ENCODE assay signal across 31 cellular contexts in the genomic region with DNA sequence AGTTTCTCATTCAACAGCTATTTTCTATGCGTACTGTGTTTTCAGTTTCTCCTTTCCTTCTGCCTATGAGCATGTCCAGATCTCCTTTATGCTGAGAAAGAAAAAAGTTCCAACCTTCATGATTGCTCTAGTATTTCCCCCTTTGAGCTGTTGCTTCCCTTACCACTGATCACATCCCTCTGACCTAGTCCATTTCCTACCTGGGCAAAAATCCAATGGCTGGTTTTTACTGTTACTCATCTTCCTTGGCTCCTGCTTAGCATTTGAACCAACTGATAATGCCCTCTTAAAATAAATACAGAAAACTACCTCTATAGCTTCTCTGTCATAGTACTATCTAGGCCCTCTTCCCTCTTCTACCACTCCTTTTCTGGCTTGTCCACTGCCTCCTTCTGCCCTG. TPM values are rescaled to one million over a fixed set of nuclear protein-coding genes. Genes with fewer than 3 reads are reported as not detected.
"Had no signal": no experiment of that assay in that cellular context is flagged by ENCODE, and none has a peak within 500 bp of the region (broad histone marks: within the 10 kb centered on the region; RNA-seq: fewer than 3 reads in every experiment).

No MANE protein-coding gene starts in this region.

- H3K27me3 Mint-ChIP-seq: activated CD8-positive, alpha-beta T cell treated with anti-CD3 and anti-CD28 coated beads for 36 hours; activated naive CD4-positive, alpha-beta T cell treated with anti-CD3 and anti-CD28 coated beads, Interleukin-2, amount 10 ng/mL, durations not matched to agents 7 days and 5 days; memory B cell; stimulated activated memory B cell treated with anti-CD40 and anti-IgM and Interleukin-4, amounts not matched to agents 10 μg/mL and 1 μg/mL and 100 μg/mL, for 72 hours had no signal

- H3K27ac ChIP-seq: cardiac muscle cell, epithelial cell of prostate, right lobe of liver, stomach, suprapubic skin, tibial nerve, WERI-Rb-1 had no signal

- H3K4me3 Mint-ChIP-seq: activated CD4-positive, alpha-beta T cell treated with anti-CD3 and anti-CD28 coated beads, Interleukin-2, amount 10 ng/mL, durations not matched to agents 7 days and 5 days; activated CD8-positive, alpha-beta memory T cell treated with anti-CD3 and anti-CD28 coated beads, Interleukin-2, amount 10 ng/mL, durations not matched to agents 7 days and 5 days; activated CD8-positive, alpha-beta T cell treated with anti-CD3 and anti-CD28 coated beads for 36 hours; activated naive CD4-positive, alpha-beta T cell treated with anti-CD3 and anti-CD28 coated beads, Interleukin-2, amount 10 ng/mL, durations not matched to agents 7 days and 5 days; memory B cell; nephron; stimulated activated memory B cell treated with anti-CD40 and anti-IgM and Interleukin-4, amounts not matched to agents 10 μg/mL and 1 μg/mL and 100 μg/mL, for 72 hours had no signal

- H3K4me1 Mint-ChIP-seq: activated CD4-positive, alpha-beta T cell treated with anti-CD3 and anti-CD28 coated beads, Interleukin-2, amount 10 ng/mL, durations not matched to agents 7 days and 5 days; activated CD8-positive, alpha-beta memory T cell treated with anti-CD3 and anti-CD28 coated beads, Interleukin-2, amount 10 ng/mL, durations not matched to agents 7 days and 5 days; activated naive CD4-positive, alpha-beta T cell treated with anti-CD3 and anti-CD28 coated beads, Interleukin-2, amount 10 ng/mL, durations not matched to agents 7 days and 5 days; memory B cell; nephron; stimulated activated memory B cell treated with anti-CD40 and anti-IgM and Interleukin-4, amounts not matched to agents 10 μg/mL and 1 μg/mL and 100 μg/mL, for 72 hours had no signal

- DNase-seq: activated CD4-positive, alpha-beta T cell treated with anti-CD3 and anti-CD28 coated beads, Interleukin-2, amount 10 ng/mL, durations not matched to agents 7 days and 5 days; activated CD4-positive, CD25-positive, alpha-beta regulatory T cell treated with anti-CD3 and anti-CD28 coated beads, Interleukin-2, amount 50 U/mL, for 72 hours; activated CD8-positive, alpha-beta memory T cell treated with anti-CD3 and anti-CD28 coated beads, Interleukin-2, amount 10 ng/mL, durations not matched to agents 7 days and 5 days; activated CD8-positive, alpha-beta T cell treated with anti-CD3 and anti-CD28 coated beads for 36 hours; activated effector memory CD4-positive, alpha-beta T cell treated with anti-CD3 and anti-CD28 coated beads, Interleukin-2, amount 50 U/mL, for 16 hours; activated naive CD4-positive, alpha-beta T cell treated with anti-CD3 and anti-CD28 coated beads, Interleukin-2, amount 10 ng/mL, durations not matched to agents 7 days and 5 days; activated T-cell treated with anti-CD3 and anti-CD28 coated beads for 4 hours; amygdala; cortex of kidney; hippocampal formation; nucleus accumbens; right lobe of liver; small intestine; stimulated activated CD4-positive, alpha-beta T cell treated with anti-CD3 and anti-CD28 coated beads, Interleukin-2, amount 100 ng/mL, for 24 hours; stomach; WERI-Rb-1 had no signal

- H3K9me3 ChIP-seq: right lobe of liver, stomach, suprapubic skin, tibial nerve had no signal

- ATAC-seq: activated CD8-positive, alpha-beta memory T cell treated with anti-CD3 and anti-CD28 coated beads, Interleukin-2, amount 10 ng/mL, durations not matched to agents 7 days and 5 days; activated CD8-positive, alpha-beta T cell treated with anti-CD3 and anti-CD28 coated beads for 36 hours; stimulated activated memory B cell treated with anti-CD40 and anti-IgM and Interleukin-4, amounts not matched to agents 10 μg/mL and 1 μg/mL and 100 μg/mL, for 72 hours had no signal

- H3K9me3 Mint-ChIP-seq: activated CD4-positive, alpha-beta T cell treated with anti-CD3 and anti-CD28 coated beads, Interleukin-2, amount 10 ng/mL, durations not matched to agents 7 days and 5 days; activated CD8-positive, alpha-beta T cell treated with anti-CD3 and anti-CD28 coated beads for 36 hours; activated naive CD4-positive, alpha-beta T cell treated with anti-CD3 and anti-CD28 coated beads, Interleukin-2, amount 10 ng/mL, durations not matched to agents 7 days and 5 days; memory B cell; nephron; stimulated activated memory B cell treated with anti-CD40 and anti-IgM and Interleukin-4, amounts not matched to agents 10 μg/mL and 1 μg/mL and 100 μg/mL, for 72 hours had no signal

- H3K36me3 Mint-ChIP-seq: activated CD8-positive, alpha-beta memory T cell treated with anti-CD3 and anti-CD28 coated beads, Interleukin-2, amount 10 ng/mL, durations not matched to agents 7 days and 5 days; activated naive CD4-positive, alpha-beta T cell treated with anti-CD3 and anti-CD28 coated beads, Interleukin-2, amount 10 ng/mL, durations not matched to agents 7 days and 5 days; memory B cell; stimulated activated memory B cell treated with anti-CD40 and anti-IgM and Interleukin-4, amounts not matched to agents 10 μg/mL and 1 μg/mL and 100 μg/mL, for 72 hours had no signal

- H3K36me3 ChIP-seq: cardiac muscle cell, right lobe of liver, stomach, suprapubic skin, tibial nerve, WERI-Rb-1 had no signal

- H3K4me3 ChIP-seq: cardiac muscle cell, right lobe of liver, stomach, suprapubic skin, tibial nerve had no signal

- H3K4me1 ChIP-seq: right lobe of liver, stomach, suprapubic skin, tibial nerve had no signal

- H3K27ac Mint-ChIP-seq: activated CD4-positive, alpha-beta T cell treated with anti-CD3 and anti-CD28 coated beads, Interleukin-2, amount 10 ng/mL, durations not matched to agents 7 days and 5 days; activated CD8-positive, alpha-beta memory T cell treated with anti-CD3 and anti-CD28 coated beads, Interleukin-2, amount 10 ng/mL, durations not matched to agents 7 days and 5 days; activated CD8-positive, alpha-beta T cell treated with anti-CD3 and anti-CD28 coated beads for 36 hours; activated naive CD4-positive, alpha-beta T cell treated with anti-CD3 and anti-CD28 coated beads, Interleukin-2, amount 10 ng/mL, durations not matched to agents 7 days and 5 days; memory B cell; nephron; stimulated activated memory B cell treated with anti-CD40 and anti-IgM and Interleukin-4, amounts not matched to agents 10 μg/mL and 1 μg/mL and 100 μg/mL, for 72 hours had no signal

RNA-seq across cellular contexts. Expression of a gene that starts 6.0 kb away (rescaled TPM):
- total RNA-seq: activated CD4-positive, alpha-beta T cell treated with anti-CD3 and anti-CD28 coated beads, Interleukin-2, amount 10 ng/mL, durations not matched to agents 7 days and 5 days; activated CD8-positive, alpha-beta memory T cell treated with anti-CD3 and anti-CD28 coated beads, Interleukin-2, amount 10 ng/mL, durations not matched to agents 7 days and 5 days; activated CD8-positive, alpha-beta T cell treated with anti-CD3 and anti-CD28 coated beads for 36 hours; cardiac muscle cell; cerebellum; fibroblast of lung; frontal cortex; liver; mononuclear cell; myocyte; right lobe of liver; suprapubic skin; T-helper 2 cell treated with Interferon-gamma antibody and Interleukin-4, amounts not matched to agents 100 ng/mL and 5 ng/mL, for 36 hours; urinary bladder had no signal

RNA-seq across cellular contexts. Expression of a gene that starts 54.1 kb away (rescaled TPM):
- total RNA-seq: activated CD4-positive, alpha-beta T cell treated with anti-CD3 and anti-CD28 coated beads, Interleukin-2, amount 10 ng/mL, durations not matched to agents 7 days and 5 days; activated CD8-positive, alpha-beta memory T cell treated with anti-CD3 and anti-CD28 coated beads, Interleukin-2, amount 10 ng/mL, durations not matched to agents 7 days and 5 days; activated CD8-positive, alpha-beta T cell treated with anti-CD3 and anti-CD28 coated beads for 36 hours; cardiac muscle cell; cerebellum; fibroblast of lung; frontal cortex; liver; mononuclear cell; myocyte; right lobe of liver; stomach; suprapubic skin; T-helper 2 cell treated with Interferon-gamma antibody and Interleukin-4, amounts not matched to agents 100 ng/mL and 5 ng/mL, for 36 hours; tibial nerve; urinary bladder had no signal
